Comparison of ENCODE assay signal across 35 cellular contexts in the genomic region with DNA sequence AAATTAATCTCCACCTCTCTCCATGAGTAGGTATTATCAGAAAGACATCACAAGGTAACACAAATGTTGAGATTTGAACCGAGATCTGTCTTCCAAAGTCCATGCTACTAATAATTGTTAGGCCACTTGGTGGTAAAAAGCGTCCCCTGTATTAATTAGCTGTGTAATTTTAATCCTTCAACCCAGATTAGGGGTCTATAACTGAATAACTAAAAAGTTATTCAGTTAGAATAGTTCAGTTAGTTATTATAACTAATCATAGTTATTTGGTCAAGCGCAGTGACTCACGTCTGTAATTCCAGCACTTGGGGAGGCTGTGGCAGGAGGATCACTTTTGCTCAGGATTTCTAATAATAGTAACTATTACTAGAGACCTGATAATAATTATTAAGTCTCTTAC.
"Had no signal": no experiment of that assay in that cellular context is flagged by ENCODE, and none has a peak within 500 bp of the region (broad histone marks: within the 10 kb centered on the region; RNA-seq: fewer than 3 reads in every experiment).

No MANE protein-coding gene starts in this region.

- DNase-seq: activated B cell treated with CpG ODN at 0.5 μM for 24 hours; activated CD4-positive, alpha-beta memory T cell treated with anti-CD3 and anti-CD28 coated beads for 36 hours; activated CD4-positive, alpha-beta T cell treated with anti-CD3 and anti-CD28 coated beads for 4 hours; activated CD4-positive, alpha-beta T cell treated with anti-CD3 and anti-CD28 coated beads, Interleukin-2, amount 50 U/mL, for 1 hour; activated CD4-positive, CD25-positive, alpha-beta regulatory T cell treated with anti-CD3 and anti-CD28 coated beads, Interleukin-2, amount 50 U/mL, for 72 hours; activated CD8-positive, alpha-beta memory T cell treated with anti-CD3 and anti-CD28 coated beads, Interleukin-2, amount 50 U/mL, for 48 hours; activated effector memory CD4-positive, alpha-beta T cell treated with Interleukin-2 at 50 U/mL for 16 hours; activated naive CD4-positive, alpha-beta T cell treated with anti-CD3 and anti-CD28 coated beads, Interleukin-2, amount 10 ng/mL, durations not matched to agents 7 days and 5 days; activated naive CD8-positive, alpha-beta T cell treated with anti-CD3 and anti-CD28 coated beads, Interleukin-2, amount 50 U/mL, for 24 hours; activated T-cell treated with anti-CD3 and anti-CD28 coated beads, Interleukin-2, amount 50 U/mL, for 48 hours; anterior cingulate cortex; NCI-H1092 treated with DMSO at 0.1 percent for 48 hours; NCI-H1417; NCI-H146; NCI-H187; NCI-H2029 treated with DMSO at 0.1 percent for 48 hours; NCI-H2107; NCI-H2171; NCI-H510A; NCI-H526; NCI-H748 treated with DMSO at 0.1 percent for 48 hours; NK-92 treated with Interleukin-12 subunit alpha and Interleukin-12 subunit beta, amount 100 ng/mL, for 24 hours; PC-3; Peyer's patch; SIG-M5; SW 1271; T-helper 1 cell; T-helper 2 cell; T-helper 9 cell had no signal

- FAIRE-seq: bronchial epithelial cell had no signal

- H3K9me3 ChIP-seq: Peyer's patch had no signal

- ATAC-seq: activated naive CD8-positive, alpha-beta T cell treated with anti-CD3 and anti-CD28 coated beads, Interleukin-2, amount 50 U/mL, for 24 hours; PC-3; Right ventricle myocardium inferior; SK-N-SH treated with all-trans-retinoic acid at 6 μM for 48 hours had no signal

- H3K27me3 ChIP-seq: Peyer's patch had no signal

- H3K27ac ChIP-seq: KMS-11, RWPE1, VCaP had no signal
